ENCODE assay signal across 8 cellular contexts in the genomic region with DNA sequence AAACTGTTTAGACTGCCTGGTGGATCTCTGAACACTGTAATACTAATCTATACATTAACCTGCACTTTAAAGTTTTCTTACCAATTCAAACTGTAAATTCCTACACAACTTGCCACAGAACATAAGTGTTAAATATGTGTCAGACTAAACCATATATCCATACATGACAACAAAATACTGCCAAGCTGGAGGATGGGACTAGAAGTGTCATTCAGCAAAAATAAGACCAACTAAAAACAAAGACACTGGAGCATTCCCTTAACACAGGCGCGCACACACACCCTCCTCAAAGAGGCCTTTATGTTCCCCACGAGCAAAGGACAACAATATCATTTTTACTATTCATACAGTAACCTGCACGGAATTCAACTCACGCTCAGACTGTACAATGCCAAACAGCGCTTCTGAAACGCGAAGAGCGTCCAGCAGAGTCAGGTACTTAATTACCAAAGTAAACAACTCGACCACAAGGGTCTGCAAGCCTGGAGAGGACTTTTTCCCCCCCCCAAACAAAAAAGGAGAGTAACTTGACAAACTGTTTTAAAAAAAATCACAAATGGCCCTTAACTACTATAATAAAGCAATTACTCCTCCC. TPM values are rescaled to one million over a fixed set of nuclear protein-coding genes. Genes with fewer than 3 reads are reported as not detected.
DNase-seq lines count a peak whose midpoint lies in the region; ATAC-seq, FAIRE-seq and TF ChIP-seq lines count a peak whose summit lies in the region.

No MANE protein-coding gene starts in this region.

- H3K14ac ChIP-seq in H1 (ENCODE audit: insufficient read length): no peak overlapping the region

- H4K91ac ChIP-seq in H1 (replicated peaks; ENCODE audit: insufficient read length, low read length): no peak overlapping the region

- POLR2A ChIA-PET in H1 (lab: Charles Lee; ENCODE audit: partially characterized antibody): interaction anchor here (0.6 to 1.4 kb wide), 5 partner anchors 8 to 1351 kb away, joined by 3 to 5 read pairs (median 4); no protein-coding TSS in a partner anchor

- whole genome bisulfite sequencing in H1 (ENCODE audit: extremely low coverage in 1 of 2, insufficient coverage in 1 of 2, insufficient read length in 1 of 2, insufficient replicate concordance in 2 of 2, low coverage in 1 of 2, low lambda C conversion rate in 2 of 2, missing lambda C conversion rate in 1 of 2), 2 experiments: 3% methylated on average over 10 of the region's 10 CpGs; no CpG with 5 or more reads in 1 of the 2 experiments

- no peak overlapping the region for H4K5ac ChIP-seq in H1 (ENCODE audit: insufficient read length, low read depth, low read length)

- no peak overlapping the region for H2BK120ac ChIP-seq in H1 (replicated peaks; ENCODE audit: low read depth, low read length)

- H2AFZ ChIP-seq in OCI-LY1 (ENCODE audit: low read length): no peak overlapping the region
- H2AFZ ChIP-seq in H1 (ENCODE audit: low read length): no peak overlapping the region
- H2AFZ ChIP-seq in neural cell (ENCODE audit: low read depth, low read length): peak overlapping the region; percentile 65

- H3K4me1 ChIP-seq in OCI-LY1 (ENCODE audit: insufficient read depth, low read length, severe bottlenecking) (peaks cover 58% of the 10 kb centered on the region), H1 (replicated peaks in 1 of 4; ENCODE audit: control insufficient read depth in 3 of 4, insufficient read depth in 4 of 4, low read length in 3 of 4) (peaks cover 0 to 16% (median 8%) of the 10 kb centered on the region in 4 experiments; a peak in 6 of 7 replicates)

- H3K9me2 ChIP-seq in OCI-LY1 (ENCODE audit: low read depth, low read length) (no peaks in the 10 kb centered on the region), neural cell (ENCODE audit: insufficient read depth, low read length) (no peaks in the 10 kb centered on the region)

- H3K27me3 ChIP-seq in OCI-LY1 (ENCODE audit: insufficient read depth, low read length): no peaks in the 10 kb centered on the region
- H3K27me3 ChIP-seq in H1 (replicated peaks in 1 of 4; ENCODE audit: control insufficient read depth in 3 of 4, extremely low read depth in 1 of 4, insufficient read depth in 3 of 4, low read length in 3 of 4): no peaks in the 10 kb centered on the region
- no peaks in the 10 kb centered on the region for H3K27me3 ChIP-seq in neural cell (ENCODE audit: insufficient read depth, low read depth, low read length)

- peak overlapping the region; percentile 60 for H3K27ac ChIP-seq in OCI-LY1 (ENCODE audit: low read depth, low read length, poor library complexity, severe bottlenecking)
- H3K27ac ChIP-seq in H1 (ENCODE audit: low read depth, low read length): no peak overlapping the region
- H3K27ac ChIP-seq in neural cell (ENCODE audit: low read length): no peak overlapping the region

- H3K4ac ChIP-seq in H1 (replicated peaks; ENCODE audit: insufficient read length, low read depth, low read length): no peak overlapping the region

- no peak for FAIRE-seq in H1 (lab: Jason Lieb, UNC)

- H4K8ac ChIP-seq in H1 (ENCODE audit: extremely low read depth, insufficient read depth, low read length): no peak overlapping the region

- H3K9me3 ChIP-seq in OCI-LY1 (ENCODE audit: low read length): no peaks in the 10 kb centered on the region
- no peaks in the 10 kb centered on the region for H3K9me3 ChIP-seq in H1 (ENCODE audit: insufficient read depth in 2 of 2, low read depth in 1 of 2, low read length in 1 of 2)
- H3K9me3 ChIP-seq in neural cell (ENCODE audit: low read length): no peaks in the 10 kb centered on the region

- no peak overlapping the region for H2BK15ac ChIP-seq in H1 (ENCODE audit: low read length)

- no peak for TF ChIP-seq POLR2A in H1 (IDR thresholded peaks at IDR 0.05; ENCODE audit: control extremely low read depth in 1 of 2, low read depth in 2 of 2, low read length in 2 of 2)

- no peak overlapping the region for H2BK20ac ChIP-seq in H1 (ENCODE audit: low read length)

- ATAC-seq in GM18520 (IDR thresholded peaks at IDR 0.05; ENCODE audit: unreplicated experiment): no peak
- ATAC-seq in GM21723 (IDR thresholded peaks at IDR 0.05; ENCODE audit: unreplicated experiment): no peak

- no peaks in the 10 kb centered on the region for H3K36me3 ChIP-seq in OCI-LY1 (ENCODE audit: insufficient read depth, low read length)
- no peaks in the 10 kb centered on the region for H3K36me3 ChIP-seq in H1 (ENCODE audit: control insufficient read depth in 2 of 4, insufficient read depth in 4 of 4, low read length in 3 of 4)
- no peaks in the 10 kb centered on the region for H3K36me3 ChIP-seq in neural cell (ENCODE audit: insufficient read depth, low read length)

- TF ChIP-seq CTCF in OCI-LY1 (IDR thresholded peaks at IDR 0.05; ENCODE audit: low read length): no peak
- TF ChIP-seq CTCF in H1 (IDR thresholded peaks at IDR 0.05; ENCODE audit: control extremely low read depth in 1 of 3, insufficient read depth in 1 of 3, low read depth in 1 of 3, low read length in 3 of 3): no peak
- TF ChIP-seq CTCF in neural cell (IDR thresholded peaks at IDR 0.05; ENCODE audit: poor library complexity, severe bottlenecking): no peak
- TF ChIP-seq CTCF in GM10266 (IDR thresholded peaks at IDR 0.05; ENCODE audit: control insufficient read depth, insufficient read depth, low read depth, missing control alignments): no peak

- 0 out of 2 replicates have a peak overlapping the region, but pooled peaks have one; percentile 60 for H2BK5ac ChIP-seq in H1 (ENCODE audit: low read depth, low read length)

- TF ChIP-seq EP300 in H1 (IDR thresholded peaks at IDR 0.05; ENCODE audit: borderline replicate concordance in 1 of 2, low read depth in 2 of 2, low read length in 2 of 2) (no peak), neural cell (conservative IDR thresholded peaks at IDR 0.05; ENCODE audit: poor library complexity, severe bottlenecking) (no peak)

- peak overlapping the region; percentile 82 for H3K4me2 ChIP-seq in OCI-LY1 (ENCODE audit: low read length)
- peak overlapping the region; percentile 91 to 99 for H3K4me2 ChIP-seq in H1 (ENCODE audit: insufficient read depth in 1 of 2, low read depth in 2 of 2, low read length in 2 of 2)
- peak overlapping the region; percentile 94 for H3K4me2 ChIP-seq in neural cell (ENCODE audit: low read length)

- H3K79me2 ChIP-seq in OCI-LY1 (ENCODE audit: insufficient read depth, low read length) (peaks cover 55% of the 10 kb centered on the region), H1 (ENCODE audit: control insufficient read depth in 1 of 2, insufficient read depth in 2 of 2, low read length in 2 of 2) (peaks cover 18 to 54% of the 10 kb centered on the region in 2 experiments), neural cell (replicated peaks; ENCODE audit: insufficient read depth, low read length) (peaks cover 52% of the 10 kb centered on the region)

- H3K56ac ChIP-seq in H1 (replicated peaks; ENCODE audit: insufficient read length, low read depth, low read length): no peak overlapping the region

- peak; percentile 31 to 89 (median 83) for DNase-seq in NCI-H1417 (lab: John Stamatoyannopoulos, UW)
- DNase-seq in NCI-H1417 treated with DMSO at 0.1 percent for 48 hours (lab: John Stamatoyannopoulos, UW): no peak
- DNase-seq in H1 (ENCODE audit: low read depth in 1 of 2, low spot score in 2 of 2): no peak
- DNase-seq in GM10266 (ENCODE audit: extremely low spot score): no peak

- H4K20me1 ChIP-seq in OCI-LY1 (ENCODE audit: insufficient read depth, low read length) (no peaks in the 10 kb centered on the region), H1 (replicated peaks in 1 of 2; ENCODE audit: control insufficient read depth in 1 of 2, insufficient read depth in 2 of 2, low read length in 2 of 2) (peaks cover 0 to 3% of the 10 kb centered on the region in 2 experiments), neural cell (ENCODE audit: insufficient read depth) (no peaks in the 10 kb centered on the region)

- H3K79me1 ChIP-seq in H1 (ENCODE audit: low read depth, low read length): peaks cover 5% of the 10 kb centered on the region

- H3F3A ChIP-seq in OCI-LY1 (ENCODE audit: insufficient read depth, low read length): no peaks in the 10 kb centered on the region
- H3F3A ChIP-seq in neural cell (ENCODE audit: insufficient read depth, low read length, poor library complexity, severe bottlenecking): no peaks in the 10 kb centered on the region

- H3K18ac ChIP-seq in H1 (ENCODE audit: extremely low read depth, low read length): no peak overlapping the region; the same call in 1 of the 2 replicates

- CTCF ChIA-PET in H1 (lab: Charles Lee; ENCODE audit: partially characterized antibody): interaction anchor here (1.1 kb wide), 1 partner anchor 9 kb away, joined by 4 read pairs; no protein-coding TSS in a partner anchor

- H2BK12ac ChIP-seq in H1 (ENCODE audit: low read depth, low read length): no peak overlapping the region

- H2AK5ac ChIP-seq in H1 (ENCODE audit: low read depth, low read length): no peak overlapping the region

- H3K4me3 ChIP-seq in OCI-LY1 (ENCODE audit: low read depth, low read length, poor library complexity, severe bottlenecking) (peak overlapping the region; percentile 96), H1 (ENCODE audit: extremely low read depth in 1 of 4, insufficient read depth in 2 of 4, low read depth in 3 of 4, low read length in 4 of 4) (peak overlapping the region; percentile 76 to 98 (median 85)), neural cell (ENCODE audit: low read length) (peak overlapping the region; percentile 80)

- peak overlapping the region; percentile 90 for H3K9ac ChIP-seq in OCI-LY1 (ENCODE audit: low read length)
- H3K9ac ChIP-seq in H1 (replicated peaks in 1 of 4; ENCODE audit: extremely low read depth in 1 of 4, low read depth in 3 of 4, low read length in 3 of 4): peak overlapping the region in 3 of 4 experiments; percentile 54 to 91 (median 65); a peak in 6 of 7 replicates
- peak overlapping the region; percentile 74 for H3K9ac ChIP-seq in neural cell (ENCODE audit: low read length)

- TF ChIP-seq RAD21 in H1 (IDR thresholded peaks at IDR 0.05 in 1 of 2, conservative IDR thresholded peaks at IDR 0.05 in 1 of 2; ENCODE audit: low read depth in 2 of 2, low read length in 2 of 2): no peak
- no peak for TF ChIP-seq RAD21 in neural cell (conservative IDR thresholded peaks at IDR 0.05)

- H3K23ac ChIP-seq in H1 (ENCODE audit: insufficient read length): no peak overlapping the region

- H3K23me2 ChIP-seq in H1 (ENCODE audit: low read depth, low read length): peaks cover 9% of the 10 kb centered on the region; the same call in 1 of the 2 replicates

TF ChIP-seq in H1, 55 proteins besides CTCF, POLR2A, EP300 and RAD21 (continues in another document):
- TF ChIP-seq CREB1 (IDR thresholded peaks at IDR 0.05): no peak

RNA-seq across cellular contexts. Expression of gene DCUN1D1, which starts 1.1 kb away (rescaled TPM):
- total RNA-seq in H1 (2021; fragmentation: NEBNext Ultra II Directional; extraction: Animal tissue kit (Norgen Biotek cat#: 25700)): 70.3 and 76.7 TPM in 2 replicates
- polyA plus RNA-seq in H1 (2011; rRNA removed) (5.2 and 6.8 TPM in 2 replicates), neural cell (23.4 and 33.4 TPM in 2 replicates)
- polyA plus RNA-seq in H1 (2011; cell fraction: cytosol; rRNA removed): 8.2 TPM
- polyA plus RNA-seq in H1 (2011; cell fraction: nucleus; rRNA removed): 4.6 TPM
- 12.5 to 29.5 TPM (median 17.2 TPM) in 4 replicates for polyA plus RNA-seq in H1 (2012, experiment 1 of 2)
- polyA plus RNA-seq in H1 (2012, experiment 2 of 2): 2.8 TPM
- 50.7 TPM for polyA plus RNA-seq in H1 (2013, experiment 1 of 2)
- polyA plus RNA-seq in H1 (2013, experiment 2 of 2): 48.3 TPM
- 23.6 and 46.2 TPM in 2 replicates for polyA minus RNA-seq in H1 (2011; rRNA and poly(A)+ RNA removed)
- 21.1 TPM for polyA minus RNA-seq in H1 (2011; cell fraction: cytosol; rRNA and poly(A)+ RNA removed)
- 46.4 TPM for polyA minus RNA-seq in H1 (2011; cell fraction: nucleus; rRNA and poly(A)+ RNA removed)
- polyA minus RNA-seq in neural cell: 55.8 and 64.1 TPM in 2 replicates

Comparison
In these comparisons a context has a peak if more than half of its experiments do, and no peak if none do; other contexts are left out.
1. DNase-seq: peak in NCI-H1417 (3 of 3); none in NCI-H1417 treated with DMSO at 0.1 percent for 48 hours (single experiment), H1 (0 of 2) and GM10266 (single experiment).
2. Peak in every context shown above with its lines, with median percentiles within 50 percentile points of each other: H3K4me2 ChIP-seq, H3K4me3 ChIP-seq and H3K9ac ChIP-seq.